1 cellular context compared by ENCODE assay signal in the genomic region with DNA sequence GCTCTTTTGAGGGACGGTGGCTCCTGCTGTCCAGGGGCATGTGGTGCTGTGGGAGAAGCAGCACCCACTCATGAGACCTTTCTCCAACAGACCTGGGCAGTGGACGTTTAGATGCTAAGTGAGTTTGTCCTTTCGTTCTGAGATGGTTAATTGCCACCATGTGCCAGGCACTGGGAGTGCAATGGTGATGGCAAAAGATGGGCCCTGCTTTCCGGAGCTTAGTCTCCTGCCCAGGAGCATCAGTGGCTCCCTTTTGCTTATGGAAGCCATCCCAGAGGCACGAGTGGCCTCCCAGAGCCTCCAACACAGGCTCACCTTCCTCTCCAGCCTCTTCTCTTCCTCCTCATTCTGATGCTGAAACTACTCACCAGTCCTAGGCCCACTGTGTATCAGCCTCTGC.
TF ChIP-seq lines count a peak whose summit lies in the region.

No MANE protein-coding gene starts in this region.

TF ChIP-seq in HepG2, 621 proteins besides CTCF, POLR2A, EP300 and RAD21:
- TF ChIP-seq ZNF563 (CRISPR knock-in tag; IDR thresholded peaks at IDR 0.05) (no peak), GTF3A (CRISPR knock-in tag; conservative IDR thresholded peaks at IDR 0.05) (no peak), ZNF562 (CRISPR knock-in tag; IDR thresholded peaks at IDR 0.05; ENCODE audit: borderline replicate concordance) (no peak), PLSCR1 (CRISPR knock-in tag; IDR thresholded peaks at IDR 0.05; ENCODE audit: borderline replicate concordance) (no peak), BCLAF1 (IDR thresholded peaks at IDR 0.05) (no peak), MXD4 (CRISPR knock-in tag; IDR thresholded peaks at IDR 0.05) (no peak), KMT2A (CRISPR knock-in tag; IDR thresholded peaks at IDR 0.05) (no peak), SATB2 (CRISPR knock-in tag; IDR thresholded peaks at IDR 0.05) (no peak), NFE2L2 (IDR thresholded peaks at IDR 0.05; ENCODE audit: low read length) (no peak), ZNF446 (CRISPR knock-in tag; IDR thresholded peaks at IDR 0.05) (no peak), ZNF362 (CRISPR knock-in tag; IDR thresholded peaks at IDR 0.05; ENCODE audit: borderline replicate concordance) (no peak), MNT (IDR thresholded peaks at IDR 0.05) (no peak), ZNF180 (CRISPR knock-in tag; IDR thresholded peaks at IDR 0.05; ENCODE audit: borderline replicate concordance, low read depth) (no peak), THAP7 (CRISPR knock-in tag; IDR thresholded peaks at IDR 0.05) (no peak), ZNF83 (CRISPR knock-in tag; IDR thresholded peaks at IDR 0.05; ENCODE audit: borderline replicate concordance) (no peak), TBX2 (CRISPR knock-in tag; IDR thresholded peaks at IDR 0.05; ENCODE audit: borderline replicate concordance) (no peak)
- TF ChIP-seq, protein P1, sequence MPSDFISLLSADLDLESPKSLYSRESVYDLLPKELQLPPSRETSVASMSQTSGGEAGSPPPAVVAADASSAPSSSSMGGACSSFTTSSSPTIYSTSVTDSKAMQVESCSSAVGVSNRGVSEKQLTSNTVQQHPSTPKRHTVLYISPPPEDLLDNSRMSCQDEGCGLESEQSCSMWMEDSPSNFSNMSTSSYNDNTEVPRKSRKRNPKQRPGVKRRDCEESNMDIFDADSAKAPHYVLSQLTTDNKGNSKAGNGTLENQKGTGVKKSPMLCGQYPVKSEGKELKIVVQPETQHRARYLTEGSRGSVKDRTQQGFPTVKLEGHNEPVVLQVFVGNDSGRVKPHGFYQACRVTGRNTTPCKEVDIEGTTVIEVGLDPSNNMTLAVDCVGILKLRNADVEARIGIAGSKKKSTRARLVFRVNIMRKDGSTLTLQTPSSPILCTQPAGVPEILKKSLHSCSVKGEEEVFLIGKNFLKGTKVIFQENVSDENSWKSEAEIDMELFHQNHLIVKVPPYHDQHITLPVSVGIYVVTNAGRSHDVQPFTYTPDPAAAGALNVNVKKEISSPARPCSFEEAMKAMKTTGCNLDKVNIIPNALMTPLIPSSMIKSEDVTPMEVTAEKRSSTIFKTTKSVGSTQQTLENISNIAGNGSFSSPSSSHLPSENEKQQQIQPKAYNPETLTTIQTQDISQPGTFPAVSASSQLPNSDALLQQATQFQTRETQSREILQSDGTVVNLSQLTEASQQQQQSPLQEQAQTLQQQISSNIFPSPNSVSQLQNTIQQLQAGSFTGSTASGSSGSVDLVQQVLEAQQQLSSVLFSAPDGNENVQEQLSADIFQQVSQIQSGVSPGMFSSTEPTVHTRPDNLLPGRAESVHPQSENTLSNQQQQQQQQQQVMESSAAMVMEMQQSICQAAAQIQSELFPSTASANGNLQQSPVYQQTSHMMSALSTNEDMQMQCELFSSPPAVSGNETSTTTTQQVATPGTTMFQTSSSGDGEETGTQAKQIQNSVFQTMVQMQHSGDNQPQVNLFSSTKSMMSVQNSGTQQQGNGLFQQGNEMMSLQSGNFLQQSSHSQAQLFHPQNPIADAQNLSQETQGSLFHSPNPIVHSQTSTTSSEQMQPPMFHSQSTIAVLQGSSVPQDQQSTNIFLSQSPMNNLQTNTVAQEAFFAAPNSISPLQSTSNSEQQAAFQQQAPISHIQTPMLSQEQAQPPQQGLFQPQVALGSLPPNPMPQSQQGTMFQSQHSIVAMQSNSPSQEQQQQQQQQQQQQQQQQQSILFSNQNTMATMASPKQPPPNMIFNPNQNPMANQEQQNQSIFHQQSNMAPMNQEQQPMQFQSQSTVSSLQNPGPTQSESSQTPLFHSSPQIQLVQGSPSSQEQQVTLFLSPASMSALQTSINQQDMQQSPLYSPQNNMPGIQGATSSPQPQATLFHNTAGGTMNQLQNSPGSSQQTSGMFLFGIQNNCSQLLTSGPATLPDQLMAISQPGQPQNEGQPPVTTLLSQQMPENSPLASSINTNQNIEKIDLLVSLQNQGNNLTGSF (CRISPR knock-in tag; IDR thresholded peaks at IDR 0.05): no peak
- TF ChIP-seq, protein P2, sequence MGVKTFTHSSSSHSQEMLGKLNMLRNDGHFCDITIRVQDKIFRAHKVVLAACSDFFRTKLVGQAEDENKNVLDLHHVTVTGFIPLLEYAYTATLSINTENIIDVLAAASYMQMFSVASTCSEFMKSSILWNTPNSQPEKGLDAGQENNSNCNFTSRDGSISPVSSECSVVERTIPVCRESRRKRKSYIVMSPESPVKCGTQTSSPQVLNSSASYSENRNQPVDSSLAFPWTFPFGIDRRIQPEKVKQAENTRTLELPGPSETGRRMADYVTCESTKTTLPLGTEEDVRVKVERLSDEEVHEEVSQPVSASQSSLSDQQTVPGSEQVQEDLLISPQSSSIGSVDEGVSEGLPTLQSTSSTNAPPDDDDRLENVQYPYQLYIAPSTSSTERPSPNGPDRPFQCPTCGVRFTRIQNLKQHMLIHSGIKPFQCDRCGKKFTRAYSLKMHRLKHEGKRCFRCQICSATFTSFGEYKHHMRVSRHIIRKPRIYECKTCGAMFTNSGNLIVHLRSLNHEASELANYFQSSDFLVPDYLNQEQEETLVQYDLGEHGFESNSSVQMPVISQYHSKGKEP (CRISPR knock-in tag; IDR thresholded peaks at IDR 0.05): no peak
TF ChIP-seq in HepG2: peak in this region for 0.
